8 cellular contexts compared by ENCODE assay signal in genomic region chr4:88033309-88033708, GRCh38. TPM values are rescaled to one million over a fixed set of nuclear protein-coding genes. Genes with fewer than 3 reads are reported as not detected.
DNase-seq lines count a peak whose midpoint lies in the region; ATAC-seq and TF ChIP-seq lines count a peak whose summit lies in the region.

No MANE protein-coding gene starts in this region.

- H3K4me3 Mint-ChIP-seq in CD8-positive, alpha-beta T cell, result no peak overlapping the region

- no peaks in the 10 kb centered on the region for H3K36me3 ChIP-seq in CD8-positive, alpha-beta T cell (ENCODE audit: insufficient read depth, low read length)
- H3K36me3 ChIP-seq in RWPE2 (ENCODE audit: low read depth) (peaks cover 42% of the 10 kb centered on the region), tibial nerve (peaks cover 0 to 49% (median 0%) of the 10 kb centered on the region in 3 donors)

- intact Hi-C loops in CD8-positive, alpha-beta T cell (cut with DNase I, micrococcal nuclease), result loop anchor here (1.0 kb wide), 3 partner anchors 178 to 482 kb away; no protein-coding TSS in a partner anchor
- intact Hi-C loops in left colon (cut with DNase I, micrococcal nuclease), result loop anchor here in 1 of 2 donors (10.0 kb wide), 2 partner anchors 181 to 481 kb away; no protein-coding TSS in a partner anchor

- H3K27ac Mint-ChIP-seq in CD8-positive, alpha-beta T cell, result no peak overlapping the region

- no peak for TF ChIP-seq POLR2A in tibial nerve (IDR thresholded peaks at IDR 0.05)

- TF ChIP-seq CTCF in CD8-positive, alpha-beta T cell (IDR thresholded peaks at IDR 0.05), result peak; percentile 49
- TF ChIP-seq CTCF in RWPE2 (IDR thresholded peaks at IDR 0.05; ENCODE audit: poor library complexity, severe bottlenecking), result peak; percentile 80
- peak; percentile 61 for TF ChIP-seq CTCF in cardiac fibroblast (IDR thresholded peaks at IDR 0.05; ENCODE audit: low read depth, low read length)
- TF ChIP-seq CTCF in tibial nerve (IDR thresholded peaks at IDR 0.05), result peak; percentile 45 to 59 (median 58)

- H3K4me1 ChIP-seq in CD8-positive, alpha-beta T cell (ENCODE audit: insufficient read depth, low read length), result no peaks in the 10 kb centered on the region
- H3K4me1 ChIP-seq in RWPE2 (ENCODE audit: insufficient read depth, poor library complexity, severe bottlenecking) (peaks cover 4% of the 10 kb centered on the region), tibial nerve (peaks cover 0 to 15% (median 8%) of the 10 kb centered on the region in 4 donors)

- H3K27me3 Mint-ChIP-seq in CD8-positive, alpha-beta T cell (ENCODE audit: low read depth), result no peaks in the 10 kb centered on the region

- no peaks in the 10 kb centered on the region for H3K9me3 Mint-ChIP-seq in CD8-positive, alpha-beta T cell

- TF ChIP-seq EP300 in tibial nerve (IDR thresholded peaks at IDR 0.05), result no peak

- H3K27me3 ChIP-seq in CD8-positive, alpha-beta T cell (ENCODE audit: insufficient read depth, low read length), result no peaks in the 10 kb centered on the region
- no peaks in the 10 kb centered on the region for H3K27me3 ChIP-seq in RWPE2 (ENCODE audit: insufficient read depth, poor library complexity, severe bottlenecking)
- H3K27me3 ChIP-seq in tibial nerve, result no peaks in the 10 kb centered on the region

- H3K4me1 Mint-ChIP-seq in CD8-positive, alpha-beta T cell (ENCODE audit: low read depth), result no peaks in the 10 kb centered on the region

- H3K4me3 ChIP-seq in CD8-positive, alpha-beta T cell (ENCODE audit: low read depth, low read length), result no peak overlapping the region
- no peak overlapping the region for H3K4me3 ChIP-seq in RWPE2 (ENCODE audit: severe bottlenecking)
- no peak overlapping the region for H3K4me3 ChIP-seq in cardiac fibroblast (replicated peaks in 1 of 2; ENCODE audit: low read depth in 2 of 2, low read length in 2 of 2)
- H3K4me3 ChIP-seq in tibial nerve, result no peak overlapping the region

- ATAC-seq in CD8-positive, alpha-beta T cell, result no peak
- ATAC-seq in GM18858 (IDR thresholded peaks at IDR 0.05; ENCODE audit: unreplicated experiment) (peak; percentile 72), HG03565 (IDR thresholded peaks at IDR 0.05; ENCODE audit: unreplicated experiment) (peak; percentile 72), RWPE2 (ENCODE audit: low read depth) (peak; percentile 53; the same call in 2 of the 3 replicates), left colon (peak; percentile 79)

- H3K36me3 Mint-ChIP-seq in CD8-positive, alpha-beta T cell, result peaks cover 23% of the 10 kb centered on the region

- CTCF ChIA-PET in CD8-positive, alpha-beta T cell (lab: Charles Lee), result interaction anchor here (0.6 to 5.2 kb wide), 9 partner anchors 11 to 475 kb away, joined by 3 to 71 read pairs (median 4); partner anchors contain the start of gene HERC6

- no peak overlapping the region for H3K27ac ChIP-seq in CD8-positive, alpha-beta T cell (ENCODE audit: low read depth, low read length)
- no peak overlapping the region for H3K27ac ChIP-seq in RWPE2 (ENCODE audit: poor library complexity, severe bottlenecking)
- no peak overlapping the region for H3K27ac ChIP-seq in tibial nerve

- peak in 2 of 7 experiments; percentile 19 to 25 for DNase-seq in CD8-positive, alpha-beta T cell
- DNase-seq in RWPE2 (ENCODE audit: low spot score) (no peak), cardiac fibroblast (ENCODE audit: low read depth in 2 of 2) (peak; percentile 76 to 78), left colon (peak in 1 of 2 donors; percentile 22), tibial nerve (ENCODE audit: low spot score in 2 of 2) (peak in 1 of 2 donors; percentile 58), kidney glomerular epithelial cell (lab: John Stamatoyannopoulos, UW) (no peak)

- H3K9me3 ChIP-seq in CD8-positive, alpha-beta T cell (ENCODE audit: low read length), result no peaks in the 10 kb centered on the region
- no peaks in the 10 kb centered on the region for H3K9me3 ChIP-seq in RWPE2 (ENCODE audit: severe bottlenecking)
- no peaks in the 10 kb centered on the region for H3K9me3 ChIP-seq in tibial nerve

- POLR2A ChIA-PET in CD8-positive, alpha-beta T cell (lab: Charles Lee), result interaction anchor here (1.2 kb wide), 1 partner anchor 178 kb away, joined by 5 read pairs; no protein-coding TSS in a partner anchor

RNA-seq across cellular contexts. Expression of gene PKD2, which starts 25.9 kb away (rescaled TPM):
- total RNA-seq in CD8-positive, alpha-beta T cell, result 1 to 10 TPM; 3.0 to 3.2 TPM
- total RNA-seq in left colon (10 to 100 TPM in 1 of 2 donors, 1 to 10 TPM in 1; 5.4 to 11.4 TPM), tibial nerve (100 to 1,000 TPM in 1 of 4 donors, 10 to 100 TPM in 3; 92.7 to 117 (median 94.7) TPM)

RNA-seq across cellular contexts. Expression of gene SPP1, which starts 57.8 kb away (rescaled TPM):
- not detected for total RNA-seq in CD8-positive, alpha-beta T cell
- total RNA-seq in left colon (1 to 10 TPM; 3.7 to 7.6 TPM), tibial nerve (100 to 1,000 TPM in 2 of 4 donors, 10 to 100 TPM in 2; 59.0 to 344 (median 174) TPM)

Comparison
In these comparisons a context has a peak if more than half of its experiments do, and no peak if none do; other contexts are left out.
1. DNase-seq: peak in cardiac fibroblast (2 of 2); none in RWPE2 (single experiment) and kidney glomerular epithelial cell (single experiment).
2. RNA of gene PKD2, which starts 25.9 kb away (total RNA-seq): 92.7 to 117 TPM in tibial nerve; 5.4 to 11.4 TPM in left colon and 3.0 to 3.2 TPM in CD8-positive, alpha-beta T cell; every median in the first group is over 4 times any median in the second.
3. RNA of gene SPP1, which starts 57.8 kb away (total RNA-seq): 59.0 to 344 TPM in tibial nerve; 3.7 to 7.6 TPM in left colon and not detected in CD8-positive, alpha-beta T cell; every median in the first group is over 4 times any median in the second.
4. Peak in every context shown above with its lines, with median percentiles within 50 percentile points of each other: CTCF ChIP-seq.